ENCODE assay signal across 28 cellular contexts in the genomic region with DNA sequence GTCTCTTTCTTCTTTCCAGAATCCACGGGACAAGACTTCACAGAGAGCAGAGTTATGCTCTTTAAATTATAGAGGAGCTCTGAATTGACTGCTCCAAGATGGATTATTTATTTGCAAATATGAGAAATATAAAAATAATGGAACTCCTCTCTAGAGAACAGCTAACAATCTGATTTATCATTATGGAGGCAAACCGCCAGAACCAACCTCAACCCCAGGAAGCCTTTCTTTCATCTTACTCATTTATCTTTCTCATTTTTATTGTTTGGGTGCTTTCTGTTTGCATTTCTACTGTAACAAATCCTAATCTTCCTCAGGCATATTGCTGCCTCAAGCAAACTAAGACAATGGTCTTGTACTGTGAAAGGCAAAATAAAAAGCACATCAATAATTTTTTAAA.
A peak's percentile ranks its signal among the peaks of the same experiment; 100 is the strongest.
DNase-seq lines count a peak whose midpoint lies in the region; ATAC-seq and TF ChIP-seq lines count a peak whose summit lies in the region.
"Had no signal": no experiment of that assay in that cellular context is flagged by ENCODE, and none has a peak within 500 bp of the region (broad histone marks: within the 10 kb centered on the region; RNA-seq: fewer than 3 reads in every experiment).

No MANE protein-coding gene starts in this region.

- no peaks in the 10 kb centered on the region for H3K27me3 ChIP-seq in GM23248 (replicated peaks; ENCODE audit: insufficient read depth)
- no peaks in the 10 kb centered on the region for H3K27me3 ChIP-seq in skeletal muscle satellite cell (ENCODE audit: control insufficient read depth, insufficient read depth, low read length)
- H3K27me3 ChIP-seq in esophagus squamous epithelium: no peaks in the 10 kb centered on the region
- H3K27me3 ChIP-seq: adrenal gland, upper lobe of right lung had no signal

- H3K27ac ChIP-seq in GM23248 (peak overlapping the region; percentile 57), esophagus squamous epithelium (no peak overlapping the region)
- H3K27ac ChIP-seq: upper lobe of right lung had no signal

- no peak overlapping the region for H3K9ac ChIP-seq in GM23248
- H3K9ac ChIP-seq in skeletal muscle satellite cell (ENCODE audit: low read depth, low read length): peak overlapping the region; percentile 61

- H3K27me3 Mint-ChIP-seq in chondrocyte (ENCODE audit: low read depth): no peaks in the 10 kb centered on the region
- no peaks in the 10 kb centered on the region for H3K27me3 Mint-ChIP-seq in activated T-helper 2 cell treated with anti-CD3 and anti-CD28 coated beads, Interferon-gamma antibody, Interleukin-2, Interleukin-4, amounts not matched to agents 10 μg/mL and 5 μg/mL and 100 μg/mL, durations not matched to agents 14 hours and 24 hours and 36 hours (ENCODE audit: low read depth)
- H3K27me3 Mint-ChIP-seq: activated CD4-positive, alpha-beta memory T cell treated with anti-CD3 and anti-CD28 coated beads for 36 hours; activated naive CD4-positive, alpha-beta T cell treated with anti-CD3 and anti-CD28 coated beads, Interleukin-2, amount 10 ng/mL, durations not matched to agents 7 days and 5 days; memory B cell; T-helper 17 cell had no signal

- in situ Hi-C loops in GM23248 (cut with MboI): no loop called here

- no peak overlapping the region for H3K4me3 Mint-ChIP-seq in chondrocyte (ENCODE audit: unreplicated experiment)
- H3K4me3 Mint-ChIP-seq in activated T-helper 2 cell treated with anti-CD3 and anti-CD28 coated beads, Interferon-gamma antibody, Interleukin-2, Interleukin-4, amounts not matched to agents 10 μg/mL and 5 μg/mL and 100 μg/mL, durations not matched to agents 14 hours and 24 hours and 36 hours (ENCODE audit: low read depth): no peak overlapping the region
- H3K4me3 Mint-ChIP-seq: activated CD4-positive, alpha-beta memory T cell treated with anti-CD3 and anti-CD28 coated beads for 36 hours; activated naive CD4-positive, alpha-beta T cell treated with anti-CD3 and anti-CD28 coated beads, Interleukin-2, amount 10 ng/mL, durations not matched to agents 7 days and 5 days; CD14-positive monocyte; H9; memory B cell; neural crest cell; T-helper 17 cell had no signal

- no peaks in the 10 kb centered on the region for H3K79me2 ChIP-seq in GM23248 (ENCODE audit: insufficient read depth)

- H3K4me3 ChIP-seq in GM23248 (peak overlapping the region; percentile 17; the same call in 1 of the 2 replicates), skeletal muscle satellite cell (ENCODE audit: low read length) (no peak overlapping the region), esophagus squamous epithelium (no peak overlapping the region)
- H3K4me3 ChIP-seq: adrenal gland, GM12878, upper lobe of right lung had no signal

- H3K4me1 ChIP-seq in GM23248 (ENCODE audit: insufficient read depth): peaks cover 50% of the 10 kb centered on the region
- peaks cover 70% of the 10 kb centered on the region for H3K4me1 ChIP-seq in skeletal muscle satellite cell (ENCODE audit: control insufficient read depth, insufficient read depth, low read length)
- no peaks in the 10 kb centered on the region for H3K4me1 ChIP-seq in esophagus squamous epithelium
- H3K4me1 ChIP-seq: upper lobe of right lung had no signal

- H3K4me2 ChIP-seq in GM23248 (ENCODE audit: unreplicated experiment) (peak overlapping the region; percentile 53), skeletal muscle satellite cell (ENCODE audit: low read length) (peak overlapping the region; percentile 52)

- peak; percentile 22 for DNase-seq in GM23248
- DNase-seq in NCI-H2081 treated with DMSO at 0.1 percent for 48 hours (lab: John Stamatoyannopoulos, UW): peak; percentile 41
- no peak for DNase-seq in chondrocyte (ENCODE audit: low spot score)
- DNase-seq in esophagus squamous epithelium (lab: John Stamatoyannopoulos, UW): no peak
- no peak for DNase-seq in activated T-helper 2 cell treated with anti-CD3 and anti-CD28 coated beads, Interferon-gamma antibody, Interleukin-2, Interleukin-4, amounts not matched to agents 10 μg/mL and 5 μg/mL and 100 μg/mL, durations not matched to agents 14 hours and 24 hours and 36 hours (ENCODE audit: low spot score)
- DNase-seq in left colon: no peak
- DNase-seq: activated CD4-positive, alpha-beta memory T cell treated with anti-CD3 and anti-CD28 coated beads for 36 hours; activated CD4-positive, alpha-beta T cell treated with anti-CD3 and anti-CD28 coated beads for 1 hour; activated naive CD4-positive, alpha-beta T cell treated with anti-CD3 and anti-CD28 coated beads, Interleukin-2, amount 10 ng/mL, durations not matched to agents 7 days and 5 days; effector CD4-positive, alpha-beta T cell; H9; Karpas-422; MV-4-11; NCI-H187; NCI-H526; NK-92 treated with Interleukin-12 subunit alpha and Interleukin-12 subunit beta, amount 100 ng/mL, for 24 hours; stimulated activated CD4-positive, alpha-beta T cell treated with anti-CD3 and anti-CD28 coated beads, Interleukin-2, amount 100 ng/mL, for 24 hours; stimulated activated naive CD8-positive, alpha-beta T cell treated with anti-CD3 and anti-CD28 coated beads, Interleukin-15, Interleukin-2, amounts not matched to agents 100 U/mL and 50 U/mL, for 24 hours; T-helper 17 cell; upper lobe of right lung had no signal

- H4K20me1 ChIP-seq in GM23248 (ENCODE audit: insufficient read depth): no peaks in the 10 kb centered on the region

- H2AFZ ChIP-seq in GM23248: no peak overlapping the region

- intact Hi-C loops in esophagus squamous epithelium (cut with DNase I): no loop called here
- intact Hi-C loops in activated T-helper 2 cell treated with anti-CD3 and anti-CD28 coated beads, Interferon-gamma antibody, Interleukin-2, Interleukin-4, amounts not matched to agents 10 μg/mL and 5 μg/mL and 100 μg/mL, durations not matched to agents 14 hours and 24 hours and 36 hours (cut with micrococcal nuclease): no loop called here
- intact Hi-C loops in left colon (cut with DNase I, micrococcal nuclease): no loop called here

- 46 to 66% methylated on average over 2 of the region's 2 CpGs for whole genome bisulfite sequencing in GM23248 (ENCODE audit: low coverage in 1 of 2, low lambda C conversion rate in 2 of 2, missing lambda C conversion rate in 2 of 2), 2 experiments
- 35 to 42% methylated on average over 2 of the region's 2 CpGs for WGBS in esophagus squamous epithelium, 2 donors

- no peak for ATAC-seq in left colon
- ATAC-seq: GM12878; HepG2; Right ventricle myocardium inferior; stimulated activated naive CD8-positive, alpha-beta T cell treated with anti-CD3 and anti-CD28 coated beads, Interleukin-15, Interleukin-2, amounts not matched to agents 100 U/mL and 50 U/mL, for 24 hours; T-helper 17 cell; upper lobe of right lung had no signal

- H3F3A ChIP-seq in GM23248 (ENCODE audit: insufficient read depth): peaks cover 26% of the 10 kb centered on the region

- no peaks in the 10 kb centered on the region for H3K9me2 ChIP-seq in GM23248 (ENCODE audit: insufficient read depth)

- peak overlapping the region; percentile 65 for H3K27ac Mint-ChIP-seq in chondrocyte (ENCODE audit: unreplicated experiment)
- H3K27ac Mint-ChIP-seq in activated T-helper 2 cell treated with anti-CD3 and anti-CD28 coated beads, Interferon-gamma antibody, Interleukin-2, Interleukin-4, amounts not matched to agents 10 μg/mL and 5 μg/mL and 100 μg/mL, durations not matched to agents 14 hours and 24 hours and 36 hours: no peak overlapping the region
- H3K27ac Mint-ChIP-seq: activated CD4-positive, alpha-beta memory T cell treated with anti-CD3 and anti-CD28 coated beads for 36 hours; activated naive CD4-positive, alpha-beta T cell treated with anti-CD3 and anti-CD28 coated beads, Interleukin-2, amount 10 ng/mL, durations not matched to agents 7 days and 5 days; H9; memory B cell; T-helper 17 cell had no signal

- H3K36me3 ChIP-seq in GM23248 (ENCODE audit: low read depth) (no peaks in the 10 kb centered on the region), skeletal muscle satellite cell (ENCODE audit: insufficient read depth, low read length) (no peaks in the 10 kb centered on the region), esophagus squamous epithelium (no peaks in the 10 kb centered on the region)
- H3K36me3 ChIP-seq: adrenal gland, upper lobe of right lung had no signal

- no peak for TF ChIP-seq POLR2A in esophagus squamous epithelium (IDR thresholded peaks at IDR 0.05)

- TF ChIP-seq CTCF in chondrocyte (IDR thresholded peaks at IDR 0.05) (no peak), esophagus squamous epithelium (IDR thresholded peaks at IDR 0.05) (no peak)

- no peaks in the 10 kb centered on the region for H3K36me3 Mint-ChIP-seq in chondrocyte (ENCODE audit: low read depth)
- no peaks in the 10 kb centered on the region for H3K36me3 Mint-ChIP-seq in activated T-helper 2 cell treated with anti-CD3 and anti-CD28 coated beads, Interferon-gamma antibody, Interleukin-2, Interleukin-4, amounts not matched to agents 10 μg/mL and 5 μg/mL and 100 μg/mL, durations not matched to agents 14 hours and 24 hours and 36 hours (ENCODE audit: low read depth)
- H3K36me3 Mint-ChIP-seq: activated CD4-positive, alpha-beta memory T cell treated with anti-CD3 and anti-CD28 coated beads for 36 hours; activated naive CD4-positive, alpha-beta T cell treated with anti-CD3 and anti-CD28 coated beads, Interleukin-2, amount 10 ng/mL, durations not matched to agents 7 days and 5 days; CD14-positive monocyte; memory B cell had no signal

- no peaks in the 10 kb centered on the region for H3K9me3 ChIP-seq in GM23248 (ENCODE audit: low read depth)
- no peaks in the 10 kb centered on the region for H3K9me3 ChIP-seq in skeletal muscle satellite cell (replicated peaks; ENCODE audit: low read length)
- H3K9me3 ChIP-seq in esophagus squamous epithelium: no peaks in the 10 kb centered on the region
- H3K9me3 ChIP-seq: adrenal gland, upper lobe of right lung had no signal

- H3K9me3 Mint-ChIP-seq in chondrocyte (ENCODE audit: low read depth): peaks cover 7% of the 10 kb centered on the region
- H3K9me3 Mint-ChIP-seq in activated T-helper 2 cell treated with anti-CD3 and anti-CD28 coated beads, Interferon-gamma antibody, Interleukin-2, Interleukin-4, amounts not matched to agents 10 μg/mL and 5 μg/mL and 100 μg/mL, durations not matched to agents 14 hours and 24 hours and 36 hours: no peaks in the 10 kb centered on the region
- H3K9me3 Mint-ChIP-seq: activated CD4-positive, alpha-beta memory T cell treated with anti-CD3 and anti-CD28 coated beads for 36 hours; activated naive CD4-positive, alpha-beta T cell treated with anti-CD3 and anti-CD28 coated beads, Interleukin-2, amount 10 ng/mL, durations not matched to agents 7 days and 5 days; memory B cell had no signal

- H3K4me1 Mint-ChIP-seq in chondrocyte (ENCODE audit: low read depth): peaks cover 83% of the 10 kb centered on the region
- no peaks in the 10 kb centered on the region for H3K4me1 Mint-ChIP-seq in activated T-helper 2 cell treated with anti-CD3 and anti-CD28 coated beads, Interferon-gamma antibody, Interleukin-2, Interleukin-4, amounts not matched to agents 10 μg/mL and 5 μg/mL and 100 μg/mL, durations not matched to agents 14 hours and 24 hours and 36 hours (ENCODE audit: low read depth)
- H3K4me1 Mint-ChIP-seq: activated naive CD4-positive, alpha-beta T cell treated with anti-CD3 and anti-CD28 coated beads, Interleukin-2, amount 10 ng/mL, durations not matched to agents 7 days and 5 days; CD14-positive monocyte; H9; memory B cell; T-helper 17 cell had no signal

Comparison
In these comparisons a context has a peak if more than half of its experiments do, and no peak if none do; other contexts are left out.
1. DNase-seq: peak in GM23248 (single experiment) and NCI-H2081 treated with DMSO at 0.1 percent for 48 hours (single experiment); none in chondrocyte (single experiment), esophagus squamous epithelium (single experiment), activated T-helper 2 cell treated with anti-CD3 and anti-CD28 coated beads, Interferon-gamma antibody, Interleukin-2, Interleukin-4, amounts not matched to agents 10 μg/mL and 5 μg/mL and 100 μg/mL, durations not matched to agents 14 hours and 24 hours and 36 hours (single experiment) and left colon (0 of 2).